In genomic region chr17:74960739-74961342, GRCh38 we compare ENCODE assay signal across 1 cellular context.
TF ChIP-seq lines count a peak whose summit lies in the region.

No MANE protein-coding gene starts in this region.

TF ChIP-seq in endothelial cell of umbilical vein, 7 proteins besides CTCF, POLR2A, EP300 and RAD21:
- TF ChIP-seq EZH2 (IDR thresholded peaks at IDR 0.05; ENCODE audit: borderline replicate concordance, low read depth, low read length, severe bottlenecking) (no peak), GATA2 (IDR thresholded peaks at IDR 0.05; ENCODE audit: insufficient read depth, insufficient read length, low read depth, low read length) (no peak), MAX (IDR thresholded peaks at IDR 0.05; ENCODE audit: insufficient read depth, insufficient read length) (peak; percentile 50)
